In genomic region chr18:22846088-22846683, GRCh38 we compare ENCODE assay signal across 8 cellular contexts.
DNase-seq lines count a peak whose midpoint lies in the region; ATAC-seq, FAIRE-seq and TF ChIP-seq lines count a peak whose summit lies in the region.

No MANE protein-coding gene starts in this region.

- H3K4me1 ChIP-seq in adrenal gland (replicated peaks in 1 of 2) (no peaks in the 10 kb centered on the region), HepG2 (ENCODE audit: insufficient read depth, low read length) (no peaks in the 10 kb centered on the region)

- ATAC-seq in HepG2: no peak
- ATAC-seq in HG02840 (IDR thresholded peaks at IDR 0.05; ENCODE audit: low FRiP score, unreplicated experiment): no peak
- ATAC-seq in HG02759 (IDR thresholded peaks at IDR 0.05; ENCODE audit: unreplicated experiment): no peak

- H2AFZ ChIP-seq in HepG2 (ENCODE audit: low read length): no peak overlapping the region

- DNase-seq in Jurkat, Clone E6-1 (ENCODE audit: low read depth, low spot score): peak; percentile 16
- DNase-seq in adrenal gland (peak in 1 of 7 donors; percentile 6), HepG2 (ENCODE audit: low spot score) (peak; percentile 21), T-helper 9 cell (no peak), HuH-7.5 (ENCODE audit: low spot score) (no peak)

- TF ChIP-seq EP300 in HepG2 (IDR thresholded peaks at IDR 0.05; ENCODE audit: low read depth in 2 of 2, low read length in 2 of 2): no peak
- no peak for TF ChIP-seq EP300 in HepG2 (CRISPR knock-in tag; IDR thresholded peaks at IDR 0.05; ENCODE audit: borderline replicate concordance)

- POLR2A ChIA-PET in HepG2 (lab: Yijun Ruan, JAX): no interaction called here

- no peaks in the 10 kb centered on the region for H3K27me3 ChIP-seq in adrenal gland
- no peaks in the 10 kb centered on the region for H3K27me3 ChIP-seq in HepG2 (ENCODE audit: control insufficient read depth in 1 of 2, insufficient read depth in 2 of 2, low read length in 2 of 2)

- no peak overlapping the region for H3K4me2 ChIP-seq in HepG2 (ENCODE audit: low read depth, low read length)

- in situ Hi-C loops in HepG2 (cut with HindIII; ENCODE audit: extremely low pct_ligation_motif_present, low pct_unique_long_range_greater_than_20kb): no loop called here

- 35 to 42% (median 40%) methylated on average over 6 of the region's 6 CpGs for WGBS in adrenal gland, 4 donors
- 19% methylated on average over 6 of the region's 6 CpGs for WGBS in HepG2 (ENCODE audit: low lambda C conversion rate)

- H3K4me3 ChIP-seq in Jurkat, Clone E6-1 (ENCODE audit: low read length): no peak overlapping the region
- H3K4me3 ChIP-seq in adrenal gland (no peak overlapping the region), HepG2 (replicated peaks in 1 of 3; ENCODE audit: insufficient read depth in 1 of 3, low read depth in 2 of 3, low read length in 3 of 3) (no peak overlapping the region)

- H3K36me3 ChIP-seq in adrenal gland (replicated peaks in 1 of 2): no peaks in the 10 kb centered on the region
- H3K36me3 ChIP-seq in HepG2 (replicated peaks in 1 of 2; ENCODE audit: control insufficient read depth in 1 of 2, insufficient read depth in 2 of 2, low read length in 2 of 2): no peaks in the 10 kb centered on the region

- no peak for TF ChIP-seq RAD21 in HepG2 (CRISPR knock-in tag; IDR thresholded peaks at IDR 0.05)

- BruUV-seq in HepG2 (replicated peaks; lab: Mats Ljungman, UMichigan): no TSS peak

- H3K9me3 ChIP-seq in adrenal gland (replicated peaks in 1 of 3): no peaks in the 10 kb centered on the region
- H3K9me3 ChIP-seq in HepG2 (ENCODE audit: low read length): no peaks in the 10 kb centered on the region

- H3K79me2 ChIP-seq in HepG2 (ENCODE audit: insufficient read depth, low read length): no peaks in the 10 kb centered on the region

- TF ChIP-seq POLR2A in adrenal gland (IDR thresholded peaks at IDR 0.05) (no peak), HepG2 (IDR thresholded peaks at IDR 0.05; ENCODE audit: insufficient read depth in 1 of 2, low read depth in 2 of 2, low read length in 2 of 2) (no peak)

- peak; percentile 80 for TF ChIP-seq CTCF in C4-2B (conservative IDR thresholded peaks at IDR 0.05)
- peak in 5 of 6 experiments; percentile 26 to 51 (median 42) for TF ChIP-seq CTCF in adrenal gland (IDR thresholded peaks at IDR 0.05)
- peak; percentile 43; the same call in 1 of the 2 replicates for TF ChIP-seq CTCF in HepG2 (CRISPR knock-in tag; IDR thresholded peaks at IDR 0.05)

- no peak overlapping the region for H3K9ac ChIP-seq in HepG2 (ENCODE audit: insufficient read depth, low read depth, low read length)

- FAIRE-seq in HepG2 (lab: Jason Lieb, UNC): no peak

- H4K20me1 ChIP-seq in HepG2 (ENCODE audit: insufficient read depth, low read length): no peaks in the 10 kb centered on the region

- intact Hi-C loops in adrenal gland (cut with DNase I): no loop called here
- intact Hi-C loops in HepG2 (cut with micrococcal nuclease; ENCODE audit: unreplicated experiment): loop anchor here (1.0 kb wide), 1 partner anchor 137 kb away; no protein-coding TSS in a partner anchor

- H3K27ac ChIP-seq in C4-2B (no peak overlapping the region), adrenal gland (no peak overlapping the region), HepG2 (ENCODE audit: extremely low read length, insufficient read depth, low read length) (no peak overlapping the region)

- CTCF ChIA-PET in HepG2 (lab: Yijun Ruan, JAX; ENCODE audit: low intra/inter-chr PET ratio, low total read pairs): interaction anchor here (1.4 kb wide), 1 partner anchor 137 kb away, joined by 5 read pairs; no protein-coding TSS in a partner anchor

TF ChIP-seq in HepG2, 621 proteins besides CTCF, POLR2A, EP300 and RAD21:
- TF ChIP-seq STAG1 (CRISPR knock-in tag; IDR thresholded peaks at IDR 0.05): peak; percentile 42
- TF ChIP-seq, protein P1, sequence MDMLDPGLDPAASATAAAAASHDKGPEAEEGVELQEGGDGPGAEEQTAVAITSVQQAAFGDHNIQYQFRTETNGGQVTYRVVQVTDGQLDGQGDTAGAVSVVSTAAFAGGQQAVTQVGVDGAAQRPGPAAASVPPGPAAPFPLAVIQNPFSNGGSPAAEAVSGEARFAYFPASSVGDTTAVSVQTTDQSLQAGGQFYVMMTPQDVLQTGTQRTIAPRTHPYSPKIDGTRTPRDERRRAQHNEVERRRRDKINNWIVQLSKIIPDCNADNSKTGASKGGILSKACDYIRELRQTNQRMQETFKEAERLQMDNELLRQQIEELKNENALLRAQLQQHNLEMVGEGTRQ (IDR thresholded peaks at IDR 0.05; ENCODE audit: low read depth, low read length): no peak
- TF ChIP-seq, protein P1 (CRISPR knock-in tag; IDR thresholded peaks at IDR 0.05; ENCODE audit: borderline replicate concordance): no peak

Comparison
In these comparisons a context has a peak if more than half of its experiments do, and no peak if none do; other contexts are left out.
1. DNase-seq: peak in Jurkat, Clone E6-1 (single experiment) and HepG2 (single experiment); none in T-helper 9 cell (single experiment) and HuH-7.5 (single experiment).
2. Peak in every context shown above with its lines, with median percentiles within 50 percentile points of each other: CTCF ChIP-seq.